ENCODE assay signal across 19 cellular contexts in the genomic region with DNA sequence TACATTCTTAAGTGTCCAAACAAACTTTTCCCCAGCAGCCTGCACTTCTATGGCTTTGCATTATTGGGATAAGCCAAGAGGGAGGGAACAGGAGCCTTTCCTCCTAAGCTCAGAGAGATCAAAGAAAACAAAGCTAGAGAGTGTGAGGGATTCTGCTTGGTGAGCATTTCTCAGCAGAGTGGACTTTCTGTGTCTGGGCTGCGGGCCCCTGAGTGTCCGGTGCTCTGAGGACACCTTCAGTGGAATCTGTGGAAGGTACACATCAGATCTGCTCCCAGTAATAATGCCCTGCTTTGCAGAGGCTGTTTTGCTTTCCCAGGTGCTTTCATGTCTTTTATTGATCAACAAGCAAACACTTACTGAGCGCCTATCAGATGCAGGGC. TPM values are rescaled to one million over a fixed set of nuclear protein-coding genes. Genes with fewer than 3 reads are reported as not detected.
DNase-seq lines count a peak whose midpoint lies in the region; ATAC-seq, FAIRE-seq and TF ChIP-seq lines count a peak whose summit lies in the region.
"Had no signal": no experiment of that assay in that cellular context is flagged by ENCODE, and none has a peak within 500 bp of the region (broad histone marks: within the 10 kb centered on the region; RNA-seq: fewer than 3 reads in every experiment).

No MANE protein-coding gene starts in this region.

- POLR2A ChIA-PET in Panc1 (lab: Charles Lee): interaction anchor here (0.6 to 1.1 kb wide), 3 partner anchors 17 to 341 kb away, joined by 3 to 6 read pairs (median 3); no protein-coding TSS in a partner anchor
- POLR2A ChIA-PET in GM10248 (lab: Yijun Ruan, JAX): no interaction called here

- TF ChIP-seq POLR2A in gastroesophageal sphincter (IDR thresholded peaks at IDR 0.05): no peak
- no peak for TF ChIP-seq POLR2A in uterus (IDR thresholded peaks at IDR 0.05)

- intact Hi-C loops in Panc1 (cut with micrococcal nuclease; ENCODE audit: unreplicated experiment) (no loop called here), uterus (cut with DNase I; ENCODE audit: low total_unique reads) (no loop called here)

- CTCF ChIA-PET in Panc1 (lab: Charles Lee) (no interaction called here), GM10248 (lab: Yijun Ruan, JAX) (interaction anchor here (0.7 to 1.2 kb wide), 2 partner anchors 12 to 52 kb away, joined by 3 read pairs; no protein-coding TSS in a partner anchor)
- CTCF ChIA-PET in activated CD8-positive, alpha-beta memory T cell treated with anti-CD3 and anti-CD28 coated beads, Interleukin-2, amount 10 ng/mL, durations not matched to agents 7 days and 5 days (lab: Charles Lee): no interaction called here

- H2AFZ ChIP-seq in osteoblast (ENCODE audit: low read length): peak overlapping the region; percentile 3

- H3K36me3 ChIP-seq in Panc1 (ENCODE audit: control insufficient read depth, insufficient read depth, low read length): no peaks in the 10 kb centered on the region
- H3K36me3 ChIP-seq in gastroesophageal sphincter: no peaks in the 10 kb centered on the region
- H3K36me3 ChIP-seq in osteoblast (ENCODE audit: insufficient read depth, low read length): no peaks in the 10 kb centered on the region
- no peaks in the 10 kb centered on the region for H3K36me3 ChIP-seq in uterus
- H3K36me3 ChIP-seq: left ventricle myocardium inferior, right atrium auricular region had no signal

- in situ Hi-C loops in Panc1 (cut with HindIII; ENCODE audit: low pct_unique_long_range_greater_than_20kb, low sequenced_read_pairs): no loop called here

- no peaks in the 10 kb centered on the region for H3K27me3 ChIP-seq in Panc1 (ENCODE audit: control insufficient read depth, insufficient read depth, low read length)
- no peaks in the 10 kb centered on the region for H3K27me3 ChIP-seq in gastroesophageal sphincter
- no peaks in the 10 kb centered on the region for H3K27me3 ChIP-seq in osteoblast (ENCODE audit: insufficient read depth, low read length)
- H3K27me3 ChIP-seq in uterus: no peaks in the 10 kb centered on the region
- H3K27me3 ChIP-seq: MG63, right atrium auricular region had no signal

- no peak for FAIRE-seq in HTR-8/SVneo (lab: Jason Lieb, UNC)
- FAIRE-seq: GM19239, TTC549 had no signal

- no TSS peak for BruUV-seq in Panc1 (replicated peaks; lab: Mats Ljungman, UMichigan)

- H3K4me3 ChIP-seq in Panc1 (ENCODE audit: low read depth in 2 of 2, low read length in 2 of 2) (no peak overlapping the region), gastroesophageal sphincter (no peak overlapping the region), osteoblast (ENCODE audit: insufficient read depth, low read length) (no peak overlapping the region), uterus (no peak overlapping the region)
- H3K4me3 ChIP-seq: left ventricle myocardium inferior, MG63, right atrium auricular region had no signal

- H3K36me3 Mint-ChIP-seq in activated CD8-positive, alpha-beta memory T cell treated with anti-CD3 and anti-CD28 coated beads, Interleukin-2, amount 10 ng/mL, durations not matched to agents 7 days and 5 days: no peaks in the 10 kb centered on the region
- H3K36me3 Mint-ChIP-seq: activated naive CD8-positive, alpha-beta T cell; natural killer cell had no signal

- no peaks in the 10 kb centered on the region for H3K9me3 Mint-ChIP-seq in activated CD8-positive, alpha-beta memory T cell treated with anti-CD3 and anti-CD28 coated beads, Interleukin-2, amount 10 ng/mL, durations not matched to agents 7 days and 5 days (ENCODE audit: low read depth)
- H3K9me3 Mint-ChIP-seq: activated T-cell treated with anti-CD3 and anti-CD28 coated beads, Interleukin-2, amount 50 U/mL, for 24 hours; natural killer cell had no signal

- H3K4me1 ChIP-seq in Panc1 (ENCODE audit: control insufficient read depth, insufficient read depth, low read length) (peaks cover 73% of the 10 kb centered on the region), gastroesophageal sphincter (peaks cover 3 to 86% (median 12%) of the 10 kb centered on the region in 3 donors), osteoblast (ENCODE audit: insufficient read depth, low read length) (peaks cover 28% of the 10 kb centered on the region), uterus (no peaks in the 10 kb centered on the region)
- H3K4me1 ChIP-seq: right atrium auricular region had no signal

- H3K27me3 Mint-ChIP-seq in activated CD8-positive, alpha-beta memory T cell treated with anti-CD3 and anti-CD28 coated beads, Interleukin-2, amount 10 ng/mL, durations not matched to agents 7 days and 5 days: peaks cover 2% of the 10 kb centered on the region
- H3K27me3 Mint-ChIP-seq: activated naive CD8-positive, alpha-beta T cell; activated T-cell treated with anti-CD3 and anti-CD28 coated beads, Interleukin-2, amount 50 U/mL, for 24 hours had no signal

- TF ChIP-seq EP300 in gastroesophageal sphincter (IDR thresholded peaks at IDR 0.05): no peak

- no peak for ATAC-seq in Panc1
- peak; percentile 24 for ATAC-seq in gastroesophageal sphincter
- no peak for ATAC-seq in activated CD8-positive, alpha-beta memory T cell treated with anti-CD3 and anti-CD28 coated beads, Interleukin-2, amount 10 ng/mL, durations not matched to agents 7 days and 5 days
- ATAC-seq: HCT116, natural killer cell, SK-N-SH treated with all-trans-retinoic acid at 6 μM for 48 hours had no signal

- peak overlapping the region; percentile 42 for H3K4me2 ChIP-seq in osteoblast (ENCODE audit: insufficient read depth, low read length)

- peaks cover 47% of the 10 kb centered on the region for H3K79me2 ChIP-seq in osteoblast (ENCODE audit: insufficient read depth, low read length)

- WGBS in gastroesophageal sphincter (ENCODE audit: low coverage in 1 of 2), 2 donors: 90% methylated on average over 3 of the region's 3 CpGs; no CpG with 5 or more reads in 1 of the 2 donors

- TF ChIP-seq CTCF in Panc1 (IDR thresholded peaks at IDR 0.05): no peak
- TF ChIP-seq CTCF in gastroesophageal sphincter (IDR thresholded peaks at IDR 0.05): no peak
- TF ChIP-seq CTCF in osteoblast (IDR thresholded peaks at IDR 0.05; ENCODE audit: extremely low read depth, low read depth, low read length): no peak
- TF ChIP-seq CTCF in uterus (IDR thresholded peaks at IDR 0.05): no peak
- TF ChIP-seq CTCF in GM10248 (IDR thresholded peaks at IDR 0.05; ENCODE audit: control extremely low read depth, extremely low read depth, low read depth, missing control alignments): no peak

- H3K27ac Mint-ChIP-seq in activated CD8-positive, alpha-beta memory T cell treated with anti-CD3 and anti-CD28 coated beads, Interleukin-2, amount 10 ng/mL, durations not matched to agents 7 days and 5 days: no peak overlapping the region
- H3K27ac Mint-ChIP-seq: activated naive CD8-positive, alpha-beta T cell; activated T-cell treated with anti-CD3 and anti-CD28 coated beads, Interleukin-2, amount 50 U/mL, for 24 hours; natural killer cell had no signal

- H3K4me1 Mint-ChIP-seq in activated CD8-positive, alpha-beta memory T cell treated with anti-CD3 and anti-CD28 coated beads, Interleukin-2, amount 10 ng/mL, durations not matched to agents 7 days and 5 days: peaks cover 16% of the 10 kb centered on the region

- H3K27ac ChIP-seq in Panc1 (ENCODE audit: low read length) (peak overlapping the region; percentile 55), gastroesophageal sphincter (peak overlapping the region; percentile 52 to 89 (median 86)), osteoblast (ENCODE audit: low read depth, low read length) (peak overlapping the region; percentile 67), uterus (peak overlapping the region; percentile 40 to 66)
- H3K27ac ChIP-seq: left ventricle myocardium inferior, right atrium auricular region had no signal

- no peak for DNase-seq in Panc1 (ENCODE audit: low read depth, low spot score)
- DNase-seq in osteoblast (ENCODE audit: insufficient read length, low spot score, missing footprints): no peak
- DNase-seq in uterus: no peak
- DNase-seq in HTR-8/SVneo (ENCODE audit: insufficient read length, low spot score): no peak
- no peak for DNase-seq in GM10248 (ENCODE audit: extremely low spot score)
- DNase-seq in activated CD8-positive, alpha-beta memory T cell treated with anti-CD3 and anti-CD28 coated beads, Interleukin-2, amount 10 ng/mL, durations not matched to agents 7 days and 5 days: no peak
- DNase-seq: activated T-cell treated with anti-CD3 and anti-CD28 coated beads, Interleukin-2, amount 50 U/mL, for 24 hours; DMS153; left ventricle myocardium inferior; natural killer cell; NCI-H1694 treated with DMSO at 0.1 percent for 48 hours had no signal

- H3K4me3 Mint-ChIP-seq in activated CD8-positive, alpha-beta memory T cell treated with anti-CD3 and anti-CD28 coated beads, Interleukin-2, amount 10 ng/mL, durations not matched to agents 7 days and 5 days: no peak overlapping the region
- H3K4me3 Mint-ChIP-seq: activated naive CD8-positive, alpha-beta T cell; activated T-cell treated with anti-CD3 and anti-CD28 coated beads, Interleukin-2, amount 50 U/mL, for 24 hours; natural killer cell had no signal

- H3K9me3 ChIP-seq in Panc1 (ENCODE audit: control insufficient read depth, insufficient read depth, low read depth, low read length): no peaks in the 10 kb centered on the region
- H3K9me3 ChIP-seq in gastroesophageal sphincter: no peaks in the 10 kb centered on the region
- H3K9me3 ChIP-seq in osteoblast (ENCODE audit: low read depth, low read length): no peaks in the 10 kb centered on the region
- no peaks in the 10 kb centered on the region for H3K9me3 ChIP-seq in uterus
- H3K9me3 ChIP-seq: left ventricle myocardium inferior, MG63, right atrium auricular region had no signal

- no peaks in the 10 kb centered on the region for H4K20me1 ChIP-seq in osteoblast (ENCODE audit: insufficient read depth, low read length)

RNA-seq across cellular contexts. Expression of a gene that starts 50.2 kb away (rescaled TPM):
- total RNA-seq in Panc1 (2021; ENCODE audit: unreplicated experiment): 91.9 TPM
- 75.5 TPM for polyA plus RNA-seq in Panc1 (2012; ENCODE audit: insufficient read length)
- 100 to 1,000 TPM; 168 to 389 (median 323) TPM for total RNA-seq in gastroesophageal sphincter
- total RNA-seq in osteoblast: 72.2 and 77.8 TPM in 2 replicates
- total RNA-seq in uterus: 100 to 1,000 TPM in 3 of 4 donors, 10 to 100 TPM in 1; 86.2 to 236 (median 164) TPM
- total RNA-seq in activated CD8-positive, alpha-beta memory T cell treated with anti-CD3 and anti-CD28 coated beads, Interleukin-2, amount 10 ng/mL, durations not matched to agents 7 days and 5 days: 1 to 10 TPM in 1 of 2 experiments, under 1 TPM in 1; 0.55 to 1.5 TPM

Comparison
In these comparisons a context has a peak if more than half of its experiments do, and no peak if none do; other contexts are left out.
1. RNA of a gene that starts 50.2 kb away (total RNA-seq): 168 to 389 TPM in gastroesophageal sphincter, 86.2 to 236 TPM in uterus, 91.9 TPM in Panc1 (single experiment) and 72.2 to 77.8 TPM in osteoblast; 0.55 to 1.5 TPM in activated CD8-positive, alpha-beta memory T cell treated with anti-CD3 and anti-CD28 coated beads, Interleukin-2, amount 10 ng/mL, durations not matched to agents 7 days and 5 days; every median in the first group is over 10 times any median in the second.
2. Peak in every context shown above with its lines, with median percentiles within 50 percentile points of each other: H3K27ac ChIP-seq.